ENCODE assay signal across 22 cellular contexts in the genomic region with DNA sequence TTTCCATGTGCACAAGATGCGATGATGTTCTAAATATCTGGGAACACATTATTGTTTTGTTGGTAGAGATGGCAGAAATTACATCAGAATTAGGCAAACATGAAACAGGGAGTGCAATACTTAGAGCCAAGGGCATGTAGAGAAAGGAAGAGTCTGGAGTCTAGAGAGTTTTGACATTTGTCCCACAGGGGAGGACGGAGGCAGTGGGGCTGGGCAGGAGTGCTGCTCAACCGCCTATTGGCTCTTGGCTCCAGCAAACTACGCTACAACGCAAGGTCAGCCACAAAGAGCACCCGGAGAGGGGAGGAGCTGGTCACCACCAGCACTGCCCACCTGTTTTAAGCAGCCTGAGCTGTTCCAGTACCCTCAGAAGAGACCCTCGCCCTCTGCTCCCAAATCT.
"Had no signal": no experiment of that assay in that cellular context is flagged by ENCODE, and none has a peak within 500 bp of the region (broad histone marks: within the 10 kb centered on the region; RNA-seq: fewer than 3 reads in every experiment).

No MANE protein-coding gene starts in this region.

- FAIRE-seq: bronchial epithelial cell, endometrium had no signal

- H3K27me3 Mint-ChIP-seq: activated naive CD8-positive, alpha-beta T cell; central memory CD8-positive, alpha-beta T cell; dendritic cell treated with granulocyte-macrophage colony-stimulating factor and Interleukin-4, amounts not matched to agents 40 ng/mL and 50 ng/mL, for 4 days had no signal

- H3K27ac Mint-ChIP-seq: activated naive CD8-positive, alpha-beta T cell; mesothelial cell of epicardium; naive B cell; T-helper 2 cell treated with Interferon-gamma antibody and Interleukin-4, amounts not matched to agents 5 μg/mL and 100 μg/mL, for 36 hours had no signal

- H3K36me3 ChIP-seq: transverse colon, uterus had no signal

- ATAC-seq: left ventricle myocardium superior had no signal

- H3K4me1 Mint-ChIP-seq: mesothelial cell of epicardium had no signal

- H3K4me3 Mint-ChIP-seq: activated naive CD8-positive, alpha-beta T cell; central memory CD8-positive, alpha-beta T cell; dendritic cell treated with granulocyte-macrophage colony-stimulating factor and Interleukin-4, amounts not matched to agents 40 ng/mL and 50 ng/mL, for 4 days; mesothelial cell of epicardium; naive B cell; T-helper 2 cell treated with Interferon-gamma antibody and Interleukin-4, amounts not matched to agents 5 μg/mL and 100 μg/mL, for 36 hours had no signal

- H3K4me3 ChIP-seq: esophagus squamous epithelium, transverse colon, uterus had no signal

- H3K27ac ChIP-seq: epithelial cell of prostate, esophagus squamous epithelium, uterus had no signal

- DNase-seq: activated CD4-positive, alpha-beta T cell treated with anti-CD3 and anti-CD28 coated beads for 4 hours; activated CD4-positive, alpha-beta T cell treated with anti-CD3 and anti-CD28 coated beads, Interleukin-2, amount 50 U/mL, for 48 hours; activated CD8-positive, alpha-beta memory T cell treated with anti-CD3 and anti-CD28 coated beads for 24 hours; activated effector memory CD4-positive, alpha-beta T cell treated with Interleukin-2 at 50 U/mL for 16 hours; activated naive CD4-positive, alpha-beta T cell treated with Interleukin-2 at 50 U/mL for 16 hours; esophagus squamous epithelium; foreskin melanocyte; left ventricle myocardium superior; mammary epithelial cell; naive B cell; stimulated activated CD4-positive, alpha-beta T cell treated with anti-CD3 and anti-CD28 coated beads, Interleukin-2, amount 100 ng/mL, for 48 hours; stimulated activated naive CD4-positive, alpha-beta T cell treated with Interleukin-2 at 50 U/mL for 16 hours; transverse colon; uterus had no signal

- H3K9me3 Mint-ChIP-seq: central memory CD8-positive, alpha-beta T cell; dendritic cell treated with granulocyte-macrophage colony-stimulating factor and Interleukin-4, amounts not matched to agents 40 ng/mL and 50 ng/mL, for 4 days had no signal

- H3K27me3 ChIP-seq: esophagus squamous epithelium, transverse colon, uterus had no signal

- H3K9me3 ChIP-seq: esophagus squamous epithelium, transverse colon, uterus had no signal

- H3K4me1 ChIP-seq: esophagus squamous epithelium, uterus had no signal
